Comparison of ENCODE assay signal across 22 cellular contexts in the genomic region with DNA sequence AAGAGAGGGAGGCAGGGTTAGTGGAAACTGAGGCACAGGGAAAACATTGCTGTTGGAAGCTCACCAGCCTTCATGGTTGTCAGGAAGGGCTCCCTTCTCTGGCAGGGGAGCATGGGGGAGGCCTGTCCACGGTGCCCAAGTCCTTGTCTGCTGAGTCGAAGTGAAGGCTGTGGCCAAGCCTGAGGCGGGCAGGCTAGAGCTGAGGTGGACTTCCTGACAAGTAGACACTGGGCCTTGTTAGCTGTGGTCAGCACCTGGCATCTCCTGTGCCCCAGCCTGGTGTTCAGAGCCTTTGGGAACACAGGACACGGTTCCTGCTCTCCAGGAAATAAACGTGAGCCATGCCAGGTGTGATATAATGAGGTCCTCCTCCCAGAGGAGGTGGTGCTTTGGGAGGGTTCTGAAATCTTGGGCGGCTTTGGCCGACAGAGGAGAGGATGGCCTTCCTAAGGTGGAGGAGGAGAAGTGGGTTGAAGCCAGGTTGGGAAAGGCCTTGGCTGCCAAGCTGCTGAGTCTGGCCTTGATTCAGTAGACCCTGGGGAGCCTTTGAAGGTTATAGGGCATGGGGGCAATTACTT. TPM values are rescaled to one million over a fixed set of nuclear protein-coding genes. Genes with fewer than 3 reads are reported as not detected.
DNase-seq lines count a peak whose midpoint lies in the region; ATAC-seq, FAIRE-seq and TF ChIP-seq lines count a peak whose summit lies in the region.
"Had no signal": no experiment of that assay in that cellular context is flagged by ENCODE, and none has a peak within 500 bp of the region (broad histone marks: within the 10 kb centered on the region; RNA-seq: fewer than 3 reads in every experiment).

No MANE protein-coding gene starts in this region.

- H3K27ac ChIP-seq in astrocyte (ENCODE audit: low read depth, low read length), result no peak overlapping the region
- no peak overlapping the region for H3K27ac ChIP-seq in mesenchymal stem cell (ENCODE audit: low read length, poor library complexity, severe bottlenecking)
- no peak overlapping the region for H3K27ac ChIP-seq in thyroid gland
- H3K27ac ChIP-seq: colonic mucosa, left lung had no signal

- H4K20me1 ChIP-seq in astrocyte (ENCODE audit: insufficient read depth, low read length), result peaks cover 82% of the 10 kb centered on the region

- H3K9ac ChIP-seq in astrocyte (ENCODE audit: low read length), result no peak overlapping the region
- no peak overlapping the region for H3K9ac ChIP-seq in mesenchymal stem cell (ENCODE audit: low read length)

- H3K27me3 ChIP-seq in astrocyte (ENCODE audit: insufficient read depth, low read length), result no peaks in the 10 kb centered on the region
- H3K27me3 ChIP-seq in mesenchymal stem cell (ENCODE audit: control insufficient read depth in 1 of 2, insufficient read depth in 1 of 2, low read length in 2 of 2), result no peaks in the 10 kb centered on the region
- H3K27me3 ChIP-seq in thyroid gland, result no peaks in the 10 kb centered on the region
- H3K27me3 ChIP-seq: colonic mucosa had no signal

- H4K91ac ChIP-seq in mesenchymal stem cell (ENCODE audit: low read length), result peak overlapping the region; percentile 2

- H2BK15ac ChIP-seq in mesenchymal stem cell (ENCODE audit: low read depth, poor library complexity, severe bottlenecking), result no peak overlapping the region

- H2AK5ac ChIP-seq in mesenchymal stem cell (ENCODE audit: low read length, severe bottlenecking), result peak overlapping the region; percentile 81

- H3K4ac ChIP-seq in mesenchymal stem cell (ENCODE audit: low read depth in 1 of 2, low read length in 2 of 2), result no peak overlapping the region

- no peak for TF ChIP-seq POLR2A in thyroid gland (IDR thresholded peaks at IDR 0.05)

- H3K36me3 ChIP-seq in astrocyte (ENCODE audit: insufficient read depth, low read length) (no peaks in the 10 kb centered on the region), mesenchymal stem cell (ENCODE audit: control insufficient read depth in 1 of 2, insufficient read depth in 2 of 2, low read depth in 1 of 2, low read length in 2 of 2) (peaks cover 14 to 40% of the 10 kb centered on the region in 2 experiments), thyroid gland (no peaks in the 10 kb centered on the region)
- H3K36me3 ChIP-seq: colonic mucosa, left lung had no signal

- peak overlapping the region in 1 of 2 experiments; percentile 38 for H2BK12ac ChIP-seq in mesenchymal stem cell (ENCODE audit: low read length in 2 of 2)

- no peak overlapping the region for H3K27ac Mint-ChIP-seq in astrocyte (ENCODE audit: unreplicated experiment)
- no peak overlapping the region for H3K27ac Mint-ChIP-seq in activated CD8-positive, alpha-beta T cell treated with anti-CD3 and anti-CD28 coated beads for 36 hours
- H3K27ac Mint-ChIP-seq: activated naive CD8-positive, alpha-beta T cell; activated T-helper 17 cell treated with anti-CD3 and anti-CD28 coated beads, Interleukin-2, amount 50 U/mL, for 72 hours; WTC11 had no signal

- H2BK120ac ChIP-seq in mesenchymal stem cell (ENCODE audit: low read depth, low read length), result no peak overlapping the region

- H3K36me3 Mint-ChIP-seq in astrocyte (ENCODE audit: low read depth, unreplicated experiment), result peaks cover 15% of the 10 kb centered on the region
- no peaks in the 10 kb centered on the region for H3K36me3 Mint-ChIP-seq in activated CD8-positive, alpha-beta T cell treated with anti-CD3 and anti-CD28 coated beads for 36 hours (ENCODE audit: low read depth)
- H3K36me3 Mint-ChIP-seq: activated naive CD8-positive, alpha-beta T cell; WTC11 had no signal

- ATAC-seq in HG02588 (IDR thresholded peaks at IDR 0.05; ENCODE audit: unreplicated experiment), result no peak
- ATAC-seq in activated CD8-positive, alpha-beta T cell treated with anti-CD3 and anti-CD28 coated beads for 36 hours, result no peak
- ATAC-seq in HG02885 (IDR thresholded peaks at IDR 0.05; ENCODE audit: poor library complexity, unreplicated experiment), result no peak
- ATAC-seq: activated T-helper 17 cell treated with anti-CD3 and anti-CD28 coated beads, Interleukin-2, amount 50 U/mL, for 72 hours; left lung; WTC11 had no signal

- H3K4me2 ChIP-seq in astrocyte (ENCODE audit: low read length) (peak overlapping the region; percentile 76), mesenchymal stem cell (ENCODE audit: low read length, poor library complexity, severe bottlenecking) (no peak overlapping the region)

- peak overlapping the region in 1 of 2 experiments; percentile 5 for H3K18ac ChIP-seq in mesenchymal stem cell (ENCODE audit: low read depth in 1 of 2, low read length in 2 of 2)

- no peak overlapping the region for H3K4me3 Mint-ChIP-seq in astrocyte (ENCODE audit: unreplicated experiment)
- no peak overlapping the region for H3K4me3 Mint-ChIP-seq in activated CD8-positive, alpha-beta T cell treated with anti-CD3 and anti-CD28 coated beads for 36 hours
- H3K4me3 Mint-ChIP-seq: activated naive CD8-positive, alpha-beta T cell; activated T-helper 17 cell treated with anti-CD3 and anti-CD28 coated beads, Interleukin-2, amount 50 U/mL, for 72 hours; nephron progenitor cell; WTC11 had no signal

- H3K4me1 Mint-ChIP-seq in astrocyte (ENCODE audit: low read depth, unreplicated experiment), result peaks cover 36% of the 10 kb centered on the region
- peaks cover 4% of the 10 kb centered on the region for H3K4me1 Mint-ChIP-seq in activated CD8-positive, alpha-beta T cell treated with anti-CD3 and anti-CD28 coated beads for 36 hours (ENCODE audit: low read depth)

- DNase-seq in NCI-H510A treated with DMSO at 0.1 percent for 48 hours (lab: John Stamatoyannopoulos, UW), result peak; percentile 29
- DNase-seq in NCI-H510A (lab: John Stamatoyannopoulos, UW), result no peak
- no peak for DNase-seq in astrocyte (ENCODE audit: low read depth)
- no peak for DNase-seq in mesenchymal stem cell
- DNase-seq in thyroid gland, result peak; percentile 12 to 24
- DNase-seq in activated CD8-positive, alpha-beta T cell treated with anti-CD3 and anti-CD28 coated beads for 36 hours, result no peak
- DNase-seq: activated CD8-positive, alpha-beta memory T cell treated with anti-CD3 and anti-CD28 coated beads, Interleukin-2, amount 50 U/mL, for 4 hours; EL; nephron progenitor cell; RPMI8226; stimulated activated CD4-positive, alpha-beta T cell treated with anti-CD3 and anti-CD28 coated beads, Interleukin-2, amount 100 ng/mL, for 24 hours; stimulated activated naive CD4-positive, alpha-beta T cell; T-helper 9 cell had no signal

- intact Hi-C loops in thyroid gland (cut with DNase I), result no loop called here
- intact Hi-C loops in activated CD8-positive, alpha-beta T cell treated with anti-CD3 and anti-CD28 coated beads for 36 hours (cut with micrococcal nuclease), result loop anchor here (5.0 kb wide), 1 partner anchor 41 kb away; no protein-coding TSS in a partner anchor

- POLR2A ChIA-PET in activated CD8-positive, alpha-beta T cell treated with anti-CD3 and anti-CD28 coated beads for 36 hours (lab: Charles Lee), result interaction anchor here (1.4 kb wide), 1 partner anchor 19 kb away, joined by 3 read pairs; no protein-coding TSS in a partner anchor

- no peak overlapping the region for H3K14ac ChIP-seq in mesenchymal stem cell (ENCODE audit: low read length in 2 of 2)

- H3K4me1 ChIP-seq in astrocyte (ENCODE audit: insufficient read depth, low read length) (peaks cover 37% of the 10 kb centered on the region), mesenchymal stem cell (ENCODE audit: control insufficient read depth, insufficient read depth, low read depth, low read length) (peaks cover 56% of the 10 kb centered on the region), thyroid gland (peaks cover 0 to 18% of the 10 kb centered on the region in 2 donors)
- H3K4me1 ChIP-seq: colonic mucosa had no signal

- H2BK5ac ChIP-seq in mesenchymal stem cell (ENCODE audit: low read depth, low read length, poor library complexity, severe bottlenecking), result no peak overlapping the region

- H3K9me3 Mint-ChIP-seq in astrocyte (ENCODE audit: unreplicated experiment), result no peaks in the 10 kb centered on the region
- no peaks in the 10 kb centered on the region for H3K9me3 Mint-ChIP-seq in activated CD8-positive, alpha-beta T cell treated with anti-CD3 and anti-CD28 coated beads for 36 hours
- H3K9me3 Mint-ChIP-seq: activated T-helper 17 cell treated with anti-CD3 and anti-CD28 coated beads, Interleukin-2, amount 50 U/mL, for 72 hours; WTC11 had no signal

- peaks cover 93% of the 10 kb centered on the region for H3K79me2 ChIP-seq in astrocyte (ENCODE audit: insufficient read depth, low read length)

- no peak overlapping the region for H3K4me3 ChIP-seq in astrocyte (ENCODE audit: insufficient read depth, low read depth, low read length)
- H3K4me3 ChIP-seq in mesenchymal stem cell (ENCODE audit: insufficient read depth in 1 of 2, low read depth in 1 of 2, low read length in 2 of 2), result no peak overlapping the region
- H3K4me3 ChIP-seq in thyroid gland (replicated peaks in 1 of 3), result no peak overlapping the region
- H3K4me3 ChIP-seq: colonic mucosa, left lung, skin epidermis had no signal

- CTCF ChIA-PET in activated CD8-positive, alpha-beta T cell treated with anti-CD3 and anti-CD28 coated beads for 36 hours (lab: Charles Lee), result interaction anchor here (1.0 to 1.5 kb wide), 2 partner anchors 43 to 46 kb away, joined by 3 read pairs; no protein-coding TSS in a partner anchor

- TF ChIP-seq CTCF in astrocyte (IDR thresholded peaks at IDR 0.05; ENCODE audit: insufficient read depth, low read depth, low read length), result no peak
- TF ChIP-seq CTCF in thyroid gland (IDR thresholded peaks at IDR 0.05), result no peak
- TF ChIP-seq CTCF in activated CD8-positive, alpha-beta T cell treated with anti-CD3 and anti-CD28 coated beads for 36 hours (IDR thresholded peaks at IDR 0.05), result no peak

- no peak for FAIRE-seq in astrocyte (lab: Jason Lieb, UNC)
- FAIRE-seq: D721Med had no signal

- 86% methylated on average over 7 of the region's 7 CpGs for WGBS in mesenchymal stem cell
- WGBS in thyroid gland, 2 donors, result 56 to 64% methylated on average over 4 to 7 of the region's 7 CpGs

- H3K23ac ChIP-seq in mesenchymal stem cell (ENCODE audit: low read length in 2 of 2), result no peak overlapping the region

- H2AFZ ChIP-seq in astrocyte (ENCODE audit: low read depth, low read length) (no peak overlapping the region), mesenchymal stem cell (ENCODE audit: low read depth, low read length) (no peak overlapping the region)

- H3K79me1 ChIP-seq in mesenchymal stem cell (replicated peaks; ENCODE audit: low read length, poor library complexity, severe bottlenecking), result no peaks in the 10 kb centered on the region

- no peaks in the 10 kb centered on the region for H3K27me3 Mint-ChIP-seq in astrocyte (ENCODE audit: low read depth, unreplicated experiment)
- H3K27me3 Mint-ChIP-seq in activated CD8-positive, alpha-beta T cell treated with anti-CD3 and anti-CD28 coated beads for 36 hours, result peaks cover 29% of the 10 kb centered on the region

- peak overlapping the region; percentile 32 for H4K8ac ChIP-seq in mesenchymal stem cell (ENCODE audit: low read length)

- H3K9me3 ChIP-seq in astrocyte (ENCODE audit: insufficient read depth, low read depth, low read length) (no peaks in the 10 kb centered on the region), mesenchymal stem cell (ENCODE audit: control insufficient read depth, low read length) (no peaks in the 10 kb centered on the region), thyroid gland (no peaks in the 10 kb centered on the region)
- H3K9me3 ChIP-seq: colonic mucosa, left lung had no signal

RNA-seq across cellular contexts. Expression of a gene that starts 5.1 kb away (rescaled TPM):
- 32.0 and 37.1 TPM in 2 replicates for total RNA-seq in astrocyte
- polyA plus RNA-seq in mesenchymal stem cell (2013, experiment 1 of 2), result 48.3 TPM
- 50.0 TPM for polyA plus RNA-seq in mesenchymal stem cell (2013, experiment 2 of 2)
- total RNA-seq in thyroid gland, result 1 to 10 TPM; 4.0 to 7.3 (median 5.4) TPM
- 1 to 10 TPM; 7.0 to 8.4 TPM for total RNA-seq in activated CD8-positive, alpha-beta T cell treated with anti-CD3 and anti-CD28 coated beads for 36 hours

Comparison
In these comparisons a context has a peak if more than half of its experiments do, and no peak if none do; other contexts are left out.
1. DNase-seq: peak in NCI-H510A treated with DMSO at 0.1 percent for 48 hours (single experiment) and thyroid gland (2 of 2); none in NCI-H510A (single experiment), astrocyte (single experiment), mesenchymal stem cell (single experiment) and activated CD8-positive, alpha-beta T cell treated with anti-CD3 and anti-CD28 coated beads for 36 hours (single experiment).